13 cellular contexts compared by ENCODE assay signal in the genomic region with DNA sequence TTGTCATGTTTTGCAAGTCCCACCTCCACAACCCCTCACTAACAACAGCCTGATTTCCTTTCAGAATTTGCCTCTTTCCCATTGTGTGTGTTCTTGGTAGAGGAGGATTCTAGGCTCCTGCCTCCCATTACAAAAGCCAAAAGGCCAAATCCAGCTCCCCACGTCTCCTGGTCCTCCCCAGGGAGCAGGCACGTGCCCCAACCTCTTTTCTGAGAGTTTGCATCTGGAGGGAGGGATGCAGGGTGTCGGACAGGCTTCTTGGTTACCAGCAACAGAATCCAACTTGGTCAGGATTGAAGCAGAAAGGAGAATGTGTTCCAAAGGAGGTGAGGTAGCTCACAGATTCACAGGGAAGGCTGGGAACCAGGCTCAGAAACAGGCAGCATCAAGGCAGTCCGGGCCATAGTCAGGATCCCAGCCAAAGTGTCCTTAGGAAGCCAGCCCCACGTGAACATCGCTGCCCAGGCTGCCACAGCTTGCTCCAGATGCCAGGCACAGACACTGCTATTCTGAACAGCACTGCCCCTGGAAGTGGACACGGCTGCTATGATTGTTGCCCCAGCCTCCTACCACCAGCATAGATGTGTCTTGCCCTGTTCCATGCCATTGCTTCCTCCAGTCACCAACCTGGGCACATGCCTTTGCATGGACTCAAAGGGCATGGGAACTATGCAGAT.
DNase-seq lines count a peak whose midpoint lies in the region; ATAC-seq and TF ChIP-seq lines count a peak whose summit lies in the region.
"Had no signal": no experiment of that assay in that cellular context is flagged by ENCODE, and none has a peak within 500 bp of the region (broad histone marks: within the 10 kb centered on the region; RNA-seq: fewer than 3 reads in every experiment).

No MANE protein-coding gene starts in this region.

- H3K27ac ChIP-seq in heart left ventricle (peak overlapping the region; percentile 57 to 87 (median 79)), osteoblast (ENCODE audit: low read depth, low read length) (peak overlapping the region; percentile 22), vagina (peak overlapping the region; percentile 81), H9 (ENCODE audit: insufficient read length, low read depth, low read length) (no peak overlapping the region)
- H3K27ac ChIP-seq: neutrophil had no signal

- POLR2A ChIA-PET in WTC11 (lab: Charles Lee), result no interaction called here

- H3K9me3 ChIP-seq in heart left ventricle (no peaks in the 10 kb centered on the region), osteoblast (ENCODE audit: low read depth, low read length) (no peaks in the 10 kb centered on the region), vagina (no peaks in the 10 kb centered on the region), H9 (ENCODE audit: control insufficient read depth, low read depth, low read length) (no peaks in the 10 kb centered on the region)
- H3K9me3 ChIP-seq: neutrophil had no signal

- no peak overlapping the region for H2AK5ac ChIP-seq in H9 (ENCODE audit: insufficient read length, low read length)

- TF ChIP-seq CTCF in heart left ventricle (IDR thresholded peaks at IDR 0.05), result no peak
- TF ChIP-seq CTCF in osteoblast (IDR thresholded peaks at IDR 0.05; ENCODE audit: extremely low read depth, low read depth, low read length), result no peak
- no peak for TF ChIP-seq CTCF in vagina (IDR thresholded peaks at IDR 0.05)
- no peak for TF ChIP-seq CTCF in H9 (conservative IDR thresholded peaks at IDR 0.05)
- no peak for TF ChIP-seq CTCF in WTC11 (IDR thresholded peaks at IDR 0.05)

- H3K27me3 Mint-ChIP-seq in H9 (ENCODE audit: low read depth) (peaks cover 47% of the 10 kb centered on the region), WTC11 (ENCODE audit: low read depth) (peaks cover 8% of the 10 kb centered on the region)

- H3K4me3 ChIP-seq in heart left ventricle, result no peak overlapping the region
- H3K4me3 ChIP-seq in osteoblast (ENCODE audit: insufficient read depth, low read length), result no peak overlapping the region
- no peak overlapping the region for H3K4me3 ChIP-seq in vagina

- no peak overlapping the region for H3K18ac ChIP-seq in H9 (ENCODE audit: insufficient read length, low read depth, low read length)

- H3T11ph ChIP-seq in H9 (ENCODE audit: low read length), result no peak overlapping the region

- no peaks in the 10 kb centered on the region for H3K79me1 ChIP-seq in H9 (ENCODE audit: insufficient read depth, low read depth, low read length, poor library complexity, severe bottlenecking)

- H4K5ac ChIP-seq in H9 (ENCODE audit: insufficient read length, low read depth, low read length), result no peak overlapping the region

- H3K14ac ChIP-seq in H9 (ENCODE audit: insufficient read depth, low read length), result no peak overlapping the region; the same call in 1 of the 2 replicates

- H3K4me2 ChIP-seq in osteoblast (ENCODE audit: insufficient read depth, low read length), result peak overlapping the region; percentile 41
- no peak overlapping the region for H3K4me2 ChIP-seq in H9 (ENCODE audit: insufficient read depth, insufficient read length, low read length)

- no peak overlapping the region for H4K91ac ChIP-seq in H9 (ENCODE audit: insufficient read length, low read depth, low read length)

- no peak overlapping the region for H2BK12ac ChIP-seq in H9 (ENCODE audit: insufficient read length, low read depth, low read length)

- no peak overlapping the region for H2BK20ac ChIP-seq in H9 (ENCODE audit: low read depth, low read length, poor library complexity, severe bottlenecking)

- ATAC-seq in SK-N-SH treated with all-trans-retinoic acid at 6 μM for 48 hours, result peak; percentile 31
- ATAC-seq in heart left ventricle, result peak; percentile 34 to 66 (median 58)
- ATAC-seq in GM21423 (IDR thresholded peaks at IDR 0.05; ENCODE audit: unreplicated experiment), result no peak
- no peak for ATAC-seq in WTC11
- ATAC-seq: stimulated activated memory B cell treated with anti-CD40 and anti-IgM and Interleukin-4, amounts not matched to agents 10 μg/mL and 1 μg/mL and 100 μg/mL, for 72 hours had no signal

- H3K9me3 Mint-ChIP-seq in H9, result no peaks in the 10 kb centered on the region
- H3K9me3 Mint-ChIP-seq in WTC11, result no peaks in the 10 kb centered on the region
- H3K9me3 Mint-ChIP-seq: stimulated activated memory B cell treated with anti-CD40 and anti-IgM and Interleukin-4, amounts not matched to agents 10 μg/mL and 1 μg/mL and 100 μg/mL, for 72 hours had no signal

- no peak overlapping the region for H3K4me3 Mint-ChIP-seq in H9
- H3K4me3 Mint-ChIP-seq in WTC11, result no peak overlapping the region
- H3K4me3 Mint-ChIP-seq: stimulated activated memory B cell treated with anti-CD40 and anti-IgM and Interleukin-4, amounts not matched to agents 10 μg/mL and 1 μg/mL and 100 μg/mL, for 72 hours had no signal

- no peaks in the 10 kb centered on the region for H3K79me2 ChIP-seq in osteoblast (ENCODE audit: insufficient read depth, low read length)
- no peaks in the 10 kb centered on the region for H3K79me2 ChIP-seq in H9 (ENCODE audit: insufficient read depth, low read length)

- no peak overlapping the region for H3K56ac ChIP-seq in H9 (ENCODE audit: insufficient read length, low read depth, low read length)

- intact Hi-C loops in heart left ventricle (cut with DNase I), result loop anchor here in 4 of 10 donors (2.0 to 10.0 kb wide), 3 partner anchors 170 to 264 kb away; partner anchors contain the start of gene ZMIZ1 (in 3 of the 4)
- intact Hi-C loops in vagina (cut with DNase I), result loop anchor here (2.0 kb wide), 1 partner anchor 20 kb away; no protein-coding TSS in a partner anchor

- H4K20me1 ChIP-seq in osteoblast (ENCODE audit: insufficient read depth, low read length) (no peaks in the 10 kb centered on the region), H9 (ENCODE audit: control insufficient read depth, insufficient read depth, insufficient read length) (no peaks in the 10 kb centered on the region)

- H3K36me3 Mint-ChIP-seq in H9 (ENCODE audit: insufficient read depth in 1 of 3, low read depth in 3 of 3) (no peaks in the 10 kb centered on the region; a peak in 1 of 7 replicates), WTC11 (no peaks in the 10 kb centered on the region)
- H3K36me3 Mint-ChIP-seq: stimulated activated memory B cell treated with anti-CD40 and anti-IgM and Interleukin-4, amounts not matched to agents 10 μg/mL and 1 μg/mL and 100 μg/mL, for 72 hours had no signal

- H3K27me3 ChIP-seq in heart left ventricle (no peaks in the 10 kb centered on the region), osteoblast (ENCODE audit: insufficient read depth, low read length) (peaks cover 41% of the 10 kb centered on the region), vagina (no peaks in the 10 kb centered on the region), H9 (ENCODE audit: insufficient read depth, low read length) (no peaks in the 10 kb centered on the region)
- H3K27me3 ChIP-seq: neutrophil had no signal

- no peak overlapping the region for H2BK5ac ChIP-seq in H9 (ENCODE audit: insufficient read length, low read length)

- H3K4me1 ChIP-seq in heart left ventricle (peaks cover 0 to 68% (median 43%) of the 10 kb centered on the region in 12 donors), osteoblast (ENCODE audit: insufficient read depth, low read length) (peaks cover 15% of the 10 kb centered on the region), vagina (peaks cover 87% of the 10 kb centered on the region), H9 (ENCODE audit: insufficient read depth, low read length) (no peaks in the 10 kb centered on the region)

- H2AFZ ChIP-seq in osteoblast (ENCODE audit: low read length) (no peak overlapping the region), H9 (ENCODE audit: low read length) (no peak overlapping the region)

- H4K8ac ChIP-seq in H9 (replicated peaks; ENCODE audit: insufficient read length, low read depth, low read length), result no peak overlapping the region

- TF ChIP-seq POLR2A in heart left ventricle (IDR thresholded peaks at IDR 0.05) (no peak), vagina (IDR thresholded peaks at IDR 0.05) (no peak)

- no peak overlapping the region for H3K23ac ChIP-seq in H9 (ENCODE audit: insufficient read length, low read depth, low read length)

- no peak overlapping the region for H3K4ac ChIP-seq in H9 (ENCODE audit: low read depth, low read length)

- H3K36me3 ChIP-seq in heart left ventricle (no peaks in the 10 kb centered on the region), osteoblast (ENCODE audit: insufficient read depth, low read length) (no peaks in the 10 kb centered on the region), vagina (no peaks in the 10 kb centered on the region)
- H3K36me3 ChIP-seq: neutrophil had no signal

- no peak overlapping the region for H3K9ac ChIP-seq in H9 (ENCODE audit: extremely low read depth, insufficient read length, low read length)

- CTCF ChIA-PET in WTC11 (lab: Charles Lee), result no interaction called here

- no peak overlapping the region for H2BK120ac ChIP-seq in H9 (ENCODE audit: low read depth, low read length, poor library complexity, severe bottlenecking)

- no peaks in the 10 kb centered on the region for H3K23me2 ChIP-seq in H9 (ENCODE audit: insufficient read length, low read depth, low read length, poor library complexity, severe bottlenecking)

- DNase-seq in heart left ventricle, result peak in 4 of 5 donors; percentile 39 to 79 (median 50)
- DNase-seq in osteoblast (ENCODE audit: insufficient read length, low spot score, missing footprints), result no peak
- no peak for DNase-seq in vagina (ENCODE audit: extremely low spot score in 2 of 2)
- DNase-seq in H9, result no peak
- DNase-seq in WTC11 (ENCODE audit: low spot score), result no peak
- DNase-seq: activated CD4-positive, alpha-beta T cell treated with anti-CD3 and anti-CD28 coated beads for 1 hour; NCI-H1417 treated with DMSO at 0.1 percent for 48 hours; NCI-H774; stimulated activated CD4-positive, alpha-beta T cell treated with anti-CD3 and anti-CD28 coated beads, Interleukin-2, amount 100 ng/mL, for 24 hours had no signal

- H3K4me1 Mint-ChIP-seq in H9 (peaks cover 5 to 16% of the 10 kb centered on the region in 2 experiments), WTC11 (peaks cover 4% of the 10 kb centered on the region; the same call in 1 of the 2 replicates)
- H3K4me1 Mint-ChIP-seq: stimulated activated memory B cell treated with anti-CD40 and anti-IgM and Interleukin-4, amounts not matched to agents 10 μg/mL and 1 μg/mL and 100 μg/mL, for 72 hours had no signal

- no peak overlapping the region for H2BK15ac ChIP-seq in H9 (ENCODE audit: low read depth, low read length)

- WGBS in heart left ventricle, 4 donors, result 46 to 68% (median 55%) methylated on average over 7 of the region's 7 CpGs
- WGBS in H9 (ENCODE audit: extremely low coverage, insufficient read length, low lambda C conversion rate), result no CpG with 5 or more reads among the region's 7 CpGs

- no peak overlapping the region for H3K27ac Mint-ChIP-seq in H9
- H3K27ac Mint-ChIP-seq in WTC11, result no peak overlapping the region
- H3K27ac Mint-ChIP-seq: stimulated activated memory B cell treated with anti-CD40 and anti-IgM and Interleukin-4, amounts not matched to agents 10 μg/mL and 1 μg/mL and 100 μg/mL, for 72 hours had no signal

TF ChIP-seq in SK-N-SH treated with all-trans-retinoic acid at 6 μM for 48 hours, 23 proteins besides CTCF, POLR2A, EP300 and RAD21 (continues in another document):
- TF ChIP-seq BACH2 (CRISPR knock-in tag; IDR thresholded peaks at IDR 0.05; ENCODE audit: borderline replicate concordance) (no peak), ZNF565 (CRISPR knock-in tag; conservative IDR thresholded peaks at IDR 0.05; ENCODE audit: low read depth) (no peak)

TF ChIP-seq in WTC11, 78 proteins besides CTCF, POLR2A, EP300 and RAD21 (continues in another document):
- TF ChIP-seq TEAD1 (CRISPR knock-in tag; IDR thresholded peaks at IDR 0.05), result no peak

Comparison
In these comparisons a context has a peak if more than half of its experiments do, and no peak if none do; other contexts are left out.
1. ATAC-seq: peak in SK-N-SH treated with all-trans-retinoic acid at 6 μM for 48 hours (single experiment) and heart left ventricle (4 of 4); none in GM21423 (single experiment) and WTC11 (single experiment).
2. DNase-seq: peak in heart left ventricle (4 of 5); none in osteoblast (single experiment), vagina (0 of 2), H9 (single experiment) and WTC11 (single experiment).